Comparison of ENCODE assay signal across 1 cellular context in the genomic region with DNA sequence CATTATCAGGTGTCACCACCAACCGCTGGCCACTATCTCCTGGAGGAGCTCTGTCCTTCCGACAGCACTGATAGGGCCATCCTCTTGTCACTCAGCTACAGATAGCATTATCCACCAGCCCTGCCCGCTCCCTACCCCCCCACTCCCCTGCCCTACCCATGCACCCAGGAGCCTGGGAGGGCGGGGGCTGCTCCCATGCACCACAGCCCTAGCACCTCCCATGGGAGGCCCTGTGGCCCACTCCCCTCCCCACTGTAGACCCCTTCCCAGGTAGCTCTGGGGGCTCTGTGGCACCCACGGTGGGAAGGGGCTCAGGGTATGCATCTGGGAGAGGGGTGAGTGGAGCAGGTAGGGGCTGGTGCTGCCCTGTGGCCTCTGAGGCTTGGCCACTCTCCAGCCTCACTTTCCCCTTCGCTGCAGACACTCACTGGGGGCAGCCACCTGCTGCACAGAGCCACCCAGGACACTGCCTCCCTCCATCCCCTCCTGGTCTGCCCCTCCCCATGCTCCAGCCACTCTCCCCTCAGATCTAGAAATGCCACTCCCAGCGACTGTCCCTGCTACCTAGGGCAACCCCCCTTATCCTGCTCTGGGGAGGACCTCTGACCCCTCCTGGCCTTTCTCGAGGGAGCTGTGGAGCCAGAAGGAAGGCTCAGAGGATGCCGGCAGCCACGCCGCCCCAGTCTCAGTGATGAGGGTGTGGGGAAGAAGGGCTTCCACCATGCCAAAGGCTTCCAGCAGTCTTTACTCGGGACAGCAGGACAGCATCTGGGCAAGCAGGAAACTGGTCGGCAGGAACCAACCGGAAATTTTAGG.
TF ChIP-seq lines count a peak whose summit lies in the region.

No MANE protein-coding gene starts in this region.

TF ChIP-seq in K562, 482 proteins besides CTCF, POLR2A, EP300 and RAD21:
- TF ChIP-seq CBFA2T3 (IDR thresholded peaks at IDR 0.05) (peak; percentile 75), MEF2D (tag; conservative IDR thresholded peaks at IDR 0.05; ENCODE audit: low read depth) (no peak), NFYB (IDR thresholded peaks at IDR 0.05; ENCODE audit: extremely low read depth, insufficient read length) (peak; percentile 63), CTBP1 (IDR thresholded peaks at IDR 0.05; ENCODE audit: borderline replicate concordance) (peak; percentile 19; the same call in 1 of the 2 replicates), ZC3H11A (IDR thresholded peaks at IDR 0.05; ENCODE audit: low read depth, low read length) (no peak), NCOA4 (IDR thresholded peaks at IDR 0.05; ENCODE audit: partially characterized antibody) (no peak), HMGN3 (IDR thresholded peaks at IDR 0.05; ENCODE audit: borderline replicate concordance, extremely low read depth, insufficient read length, low read depth, low read length) (peak; percentile 29), JUND (IDR thresholded peaks at IDR 0.05; ENCODE audit: borderline replicate concordance, low read depth, low read length) (no peak), JUND (tag; IDR thresholded peaks at IDR 0.05; ENCODE audit: borderline replicate concordance, low read depth, low read length) (peak; percentile 17; the same call in 1 of the 3 replicates), CBFA2T2 (conservative IDR thresholded peaks at IDR 0.05) (peak; percentile 64), ARID1B (IDR thresholded peaks at IDR 0.05) (peak; percentile 80), DIDO1 (tag; IDR thresholded peaks at IDR 0.05; ENCODE audit: low read depth) (no peak), MAZ (CRISPR knock-in tag; conservative IDR thresholded peaks at IDR 0.05 in 1 of 2, IDR thresholded peaks at IDR 0.05 in 1 of 2) (0 out of 4 replicates have a peak, but pooled peaks of 1 of the 2 experiments have one; percentile 21), TAL1 (IDR thresholded peaks at IDR 0.05) (peak; percentile 70), TEAD2 (tag; IDR thresholded peaks at IDR 0.05) (no peak), TCF3 (CRISPR knock-in tag; IDR thresholded peaks at IDR 0.05) (peak; percentile 74), NELFE (IDR thresholded peaks at IDR 0.05; ENCODE audit: insufficient read depth, insufficient read length) (no peak), BCL6 (CRISPR knock-in tag; IDR thresholded peaks at IDR 0.05) (no peak), SP2 (IDR thresholded peaks at IDR 0.05; ENCODE audit: extremely low read depth, low read depth, low read length, poor library complexity, severe bottlenecking) (peak; percentile 34), SMAD4 (CRISPR knock-in tag; conservative IDR thresholded peaks at IDR 0.05) (no peak), FOXK1 (CRISPR knock-in tag; IDR thresholded peaks at IDR 0.05; ENCODE audit: borderline replicate concordance) (0 out of 2 replicates have a peak, but pooled peaks have one; percentile 18), FOS (IDR thresholded peaks at IDR 0.05; ENCODE audit: extremely low read depth, insufficient read length) (peak; percentile 56), NFIC (IDR thresholded peaks at IDR 0.05) (peak; percentile 28; the same call in 1 of the 2 replicates), TEAD4 (IDR thresholded peaks at IDR 0.05; ENCODE audit: low read length) (peak; percentile 60), TEAD4 (CRISPR knock-in tag; IDR thresholded peaks at IDR 0.05; ENCODE audit: borderline replicate concordance) (no peak)
- TF ChIP-seq, protein P1, sequence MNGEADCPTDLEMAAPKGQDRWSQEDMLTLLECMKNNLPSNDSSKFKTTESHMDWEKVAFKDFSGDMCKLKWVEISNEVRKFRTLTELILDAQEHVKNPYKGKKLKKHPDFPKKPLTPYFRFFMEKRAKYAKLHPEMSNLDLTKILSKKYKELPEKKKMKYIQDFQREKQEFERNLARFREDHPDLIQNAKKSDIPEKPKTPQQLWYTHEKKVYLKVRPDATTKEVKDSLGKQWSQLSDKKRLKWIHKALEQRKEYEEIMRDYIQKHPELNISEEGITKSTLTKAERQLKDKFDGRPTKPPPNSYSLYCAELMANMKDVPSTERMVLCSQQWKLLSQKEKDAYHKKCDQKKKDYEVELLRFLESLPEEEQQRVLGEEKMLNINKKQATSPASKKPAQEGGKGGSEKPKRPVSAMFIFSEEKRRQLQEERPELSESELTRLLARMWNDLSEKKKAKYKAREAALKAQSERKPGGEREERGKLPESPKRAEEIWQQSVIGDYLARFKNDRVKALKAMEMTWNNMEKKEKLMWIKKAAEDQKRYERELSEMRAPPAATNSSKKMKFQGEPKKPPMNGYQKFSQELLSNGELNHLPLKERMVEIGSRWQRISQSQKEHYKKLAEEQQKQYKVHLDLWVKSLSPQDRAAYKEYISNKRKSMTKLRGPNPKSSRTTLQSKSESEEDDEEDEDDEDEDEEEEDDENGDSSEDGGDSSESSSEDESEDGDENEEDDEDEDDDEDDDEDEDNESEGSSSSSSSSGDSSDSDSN (IDR thresholded peaks at IDR 0.05; ENCODE audit: borderline replicate concordance in 1 of 2, low read depth in 2 of 2, low read length in 2 of 2), result no peak
- TF ChIP-seq, protein P2, sequence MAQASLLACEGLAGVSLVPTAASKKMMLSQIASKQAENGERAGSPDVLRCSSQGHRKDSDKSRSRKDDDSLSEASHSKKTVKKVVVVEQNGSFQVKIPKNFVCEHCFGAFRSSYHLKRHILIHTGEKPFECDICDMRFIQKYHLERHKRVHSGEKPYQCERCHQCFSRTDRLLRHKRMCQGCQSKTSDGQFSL (CRISPR knock-in tag; IDR thresholded peaks at IDR 0.05), result peak; percentile 98
- TF ChIP-seq, protein P2 (tag; IDR thresholded peaks at IDR 0.05), result peak in 1 of 2 experiments; percentile 95; a peak in 2 of 4 replicates
- TF ChIP-seq, protein P3, sequence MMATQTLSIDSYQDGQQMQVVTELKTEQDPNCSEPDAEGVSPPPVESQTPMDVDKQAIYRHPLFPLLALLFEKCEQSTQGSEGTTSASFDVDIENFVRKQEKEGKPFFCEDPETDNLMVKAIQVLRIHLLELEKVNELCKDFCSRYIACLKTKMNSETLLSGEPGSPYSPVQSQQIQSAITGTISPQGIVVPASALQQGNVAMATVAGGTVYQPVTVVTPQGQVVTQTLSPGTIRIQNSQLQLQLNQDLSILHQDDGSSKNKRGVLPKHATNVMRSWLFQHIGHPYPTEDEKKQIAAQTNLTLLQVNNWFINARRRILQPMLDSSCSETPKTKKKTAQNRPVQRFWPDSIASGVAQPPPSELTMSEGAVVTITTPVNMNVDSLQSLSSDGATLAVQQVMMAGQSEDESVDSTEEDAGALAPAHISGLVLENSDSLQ (IDR thresholded peaks at IDR 0.05), result peak; percentile 98
- TF ChIP-seq, protein P4, sequence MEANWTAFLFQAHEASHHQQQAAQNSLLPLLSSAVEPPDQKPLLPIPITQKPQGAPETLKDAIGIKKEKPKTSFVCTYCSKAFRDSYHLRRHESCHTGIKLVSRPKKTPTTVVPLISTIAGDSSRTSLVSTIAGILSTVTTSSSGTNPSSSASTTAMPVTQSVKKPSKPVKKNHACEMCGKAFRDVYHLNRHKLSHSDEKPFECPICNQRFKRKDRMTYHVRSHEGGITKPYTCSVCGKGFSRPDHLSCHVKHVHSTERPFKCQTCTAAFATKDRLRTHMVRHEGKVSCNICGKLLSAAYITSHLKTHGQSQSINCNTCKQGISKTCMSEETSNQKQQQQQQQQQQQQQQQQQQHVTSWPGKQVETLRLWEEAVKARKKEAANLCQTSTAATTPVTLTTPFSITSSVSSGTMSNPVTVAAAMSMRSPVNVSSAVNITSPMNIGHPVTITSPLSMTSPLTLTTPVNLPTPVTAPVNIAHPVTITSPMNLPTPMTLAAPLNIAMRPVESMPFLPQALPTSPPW (CRISPR knock-in tag; IDR thresholded peaks at IDR 0.05), result peak; percentile 79
- TF ChIP-seq, protein P5, sequence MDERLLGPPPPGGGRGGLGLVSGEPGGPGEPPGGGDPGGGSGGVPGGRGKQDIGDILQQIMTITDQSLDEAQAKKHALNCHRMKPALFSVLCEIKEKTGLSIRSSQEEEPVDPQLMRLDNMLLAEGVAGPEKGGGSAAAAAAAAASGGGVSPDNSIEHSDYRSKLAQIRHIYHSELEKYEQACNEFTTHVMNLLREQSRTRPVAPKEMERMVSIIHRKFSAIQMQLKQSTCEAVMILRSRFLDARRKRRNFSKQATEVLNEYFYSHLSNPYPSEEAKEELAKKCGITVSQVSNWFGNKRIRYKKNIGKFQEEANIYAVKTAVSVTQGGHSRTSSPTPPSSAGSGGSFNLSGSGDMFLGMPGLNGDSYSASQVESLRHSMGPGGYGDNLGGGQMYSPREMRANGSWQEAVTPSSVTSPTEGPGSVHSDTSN (CRISPR knock-in tag; IDR thresholded peaks at IDR 0.05; ENCODE audit: low read depth), result peak; percentile 78
- TF ChIP-seq, protein P5 (tag; conservative IDR thresholded peaks at IDR 0.05; ENCODE audit: low read depth), result peak; percentile 84
